ENCODE assay signal across 8 cellular contexts in genomic region chr7:55572378-55573233, GRCh38. TPM values are rescaled to one million over a fixed set of nuclear protein-coding genes. Genes with fewer than 3 reads are reported as not detected.
A peak's percentile ranks its signal among the peaks of the same experiment; 100 is the strongest.
DNase-seq lines count a peak whose midpoint lies in the region; ATAC-seq and TF ChIP-seq lines count a peak whose summit lies in the region.

Gene VOPP1, minus strand, starts transcription at chr7:55572502. Its CDS starts 178 bp downstream, at chr7:55572324.

- peak within 1 kb of the TSS; percentile 75 for H3K4me2 ChIP-seq in DND-41 (ENCODE audit: insufficient read depth, low read length)
- H3K4me2 ChIP-seq in neural progenitor cell: peak within 1 kb of the TSS; percentile 90

- peak; percentile 75 for DNase-seq in DND-41
- peak; percentile 50 for DNase-seq in Jurkat, Clone E6-1 (ENCODE audit: low read depth, low spot score)
- DNase-seq in SHP77 treated with DMSO at 0.1 percent for 48 hours (lab: John Stamatoyannopoulos, UW): peak; percentile 40
- peak; percentile 91 for DNase-seq in neural progenitor cell (ENCODE audit: low spot score)
- peak; percentile 34 to 77 for DNase-seq in tibial artery

- ATAC-seq in DND-41 (ENCODE audit: insufficient read depth, low read depth): peak; percentile 60
- peak; percentile 36 for ATAC-seq in GM21619 (IDR thresholded peaks at IDR 0.05; ENCODE audit: unreplicated experiment)
- ATAC-seq in gastroesophageal sphincter: peak; percentile 94

- no peaks in the 10 kb centered on the region for H3K27me3 Mint-ChIP-seq in activated naive CD4-positive, alpha-beta T cell treated with anti-CD3 and anti-CD28 coated beads, Interleukin-2, amount 50 U/mL, for 24 hours
- peaks cover 11% of the 10 kb centered on the region for H3K27me3 Mint-ChIP-seq in neural progenitor cell (ENCODE audit: insufficient read depth, low read depth)

- H2AFZ ChIP-seq in DND-41 (ENCODE audit: low read depth, low read length) (peak within 1 kb of the TSS; percentile 79), neural progenitor cell (replicated peaks) (peak within 1 kb of the TSS; percentile 100)

- no peaks in the 10 kb centered on the region for H3K9me3 ChIP-seq in DND-41 (ENCODE audit: insufficient read depth, low read length, severe bottlenecking)
- H3K9me3 ChIP-seq in gastroesophageal sphincter: no peaks in the 10 kb centered on the region
- no peaks in the 10 kb centered on the region for H3K9me3 ChIP-seq in neural progenitor cell (ENCODE audit: low read depth)
- H3K9me3 ChIP-seq in tibial artery: no peaks in the 10 kb centered on the region

- peak in 1 of 2 donors; percentile 48 for TF ChIP-seq POLR2A in gastroesophageal sphincter (IDR thresholded peaks at IDR 0.05)

- peaks cover 21% of the 10 kb centered on the region for H3F3A ChIP-seq in neural progenitor cell (ENCODE audit: low read depth)

- no peak for TF ChIP-seq EP300 in gastroesophageal sphincter (IDR thresholded peaks at IDR 0.05)

- H3K4me3 Mint-ChIP-seq in activated naive CD4-positive, alpha-beta T cell treated with anti-CD3 and anti-CD28 coated beads, Interleukin-2, amount 50 U/mL, for 24 hours: peak within 1 kb of the TSS; percentile 97
- H3K4me3 Mint-ChIP-seq in neural progenitor cell: peak within 1 kb of the TSS; percentile 92

- H3K36me3 ChIP-seq in DND-41 (ENCODE audit: insufficient read depth, low read length) (peaks cover 10% of the 10 kb centered on the region; the same call in 1 of the 2 replicates), gastroesophageal sphincter (no peaks in the 10 kb centered on the region), neural progenitor cell (no peaks in the 10 kb centered on the region), tibial artery (no peaks in the 10 kb centered on the region)

- peak within 1 kb of the TSS; percentile 81 for H3K27ac ChIP-seq in DND-41 (ENCODE audit: low read length)
- H3K27ac ChIP-seq in gastroesophageal sphincter: peak within 1 kb of the TSS; percentile 85 to 97 (median 88)
- H3K27ac ChIP-seq in neural progenitor cell: no peak within 1 kb of the TSS
- peak within 1 kb of the TSS; percentile 88 to 90 for H3K27ac ChIP-seq in tibial artery

- no peaks in the 10 kb centered on the region for H3K9me3 Mint-ChIP-seq in activated naive CD4-positive, alpha-beta T cell treated with anti-CD3 and anti-CD28 coated beads, Interleukin-2, amount 50 U/mL, for 24 hours
- no peaks in the 10 kb centered on the region for H3K9me3 Mint-ChIP-seq in neural progenitor cell

- H3K79me2 ChIP-seq in DND-41 (ENCODE audit: insufficient read depth, low read length) (peaks cover 44% of the 10 kb centered on the region), neural progenitor cell (ENCODE audit: low read depth) (peaks cover 43% of the 10 kb centered on the region)

- TF ChIP-seq CTCF in DND-41 (IDR thresholded peaks at IDR 0.05; ENCODE audit: borderline replicate concordance, extremely low read depth, low read length, poor library complexity, severe bottlenecking) (no peak), gastroesophageal sphincter (IDR thresholded peaks at IDR 0.05) (no peak), neural progenitor cell (IDR thresholded peaks at IDR 0.05) (no peak), tibial artery (IDR thresholded peaks at IDR 0.05) (peak in 1 of 2 experiments; percentile 36)

- H4K20me1 ChIP-seq in DND-41 (ENCODE audit: insufficient read depth, low read length) (peaks cover 30% of the 10 kb centered on the region), neural progenitor cell (ENCODE audit: low read depth) (peaks cover 27% of the 10 kb centered on the region)

- H3K27ac Mint-ChIP-seq in activated naive CD4-positive, alpha-beta T cell treated with anti-CD3 and anti-CD28 coated beads, Interleukin-2, amount 50 U/mL, for 24 hours: peak within 1 kb of the TSS; percentile 98
- H3K27ac Mint-ChIP-seq in neural progenitor cell: peak within 1 kb of the TSS; percentile 47

- H3K9ac ChIP-seq in DND-41 (ENCODE audit: low read depth, low read length): peak within 1 kb of the TSS; percentile 85
- peak within 1 kb of the TSS; percentile 51 for H3K9ac ChIP-seq in neural progenitor cell

- intact Hi-C loops in tibial artery (cut with DNase I; ENCODE audit: low total_unique reads): no loop called here

- H3K27me3 ChIP-seq in DND-41 (ENCODE audit: insufficient read depth, low read length, poor library complexity): no peaks in the 10 kb centered on the region
- no peaks in the 10 kb centered on the region for H3K27me3 ChIP-seq in gastroesophageal sphincter
- peaks cover 24% of the 10 kb centered on the region for H3K27me3 ChIP-seq in neural progenitor cell
- no peaks in the 10 kb centered on the region for H3K27me3 ChIP-seq in tibial artery

- H3K4me1 ChIP-seq in DND-41 (ENCODE audit: insufficient read depth, low read length): peaks cover 54% of the 10 kb centered on the region
- H3K4me1 ChIP-seq in gastroesophageal sphincter: peaks cover 0 to 38% (median 22%) of the 10 kb centered on the region in 3 donors
- peaks cover 33% of the 10 kb centered on the region for H3K4me1 ChIP-seq in neural progenitor cell
- peaks cover 5 to 58% (median 24%) of the 10 kb centered on the region in 4 donors for H3K4me1 ChIP-seq in tibial artery

- peaks cover 3% of the 10 kb centered on the region for H3K36me3 Mint-ChIP-seq in activated naive CD4-positive, alpha-beta T cell treated with anti-CD3 and anti-CD28 coated beads, Interleukin-2, amount 50 U/mL, for 24 hours
- H3K36me3 Mint-ChIP-seq in neural progenitor cell: peaks cover 5% of the 10 kb centered on the region

- 0% methylated on average over 8 of the region's 77 CpGs; no CpG with 5 or more reads in 1 of the 2 donors for WGBS in gastroesophageal sphincter (ENCODE audit: low coverage in 1 of 2), 2 donors

- peak within 1 kb of the TSS; percentile 79 to 90 for H3K4me3 ChIP-seq in DND-41 (ENCODE audit: low read depth in 1 of 2, low read length in 2 of 2)
- peak within 1 kb of the TSS; percentile 59 for H3K4me3 ChIP-seq in Jurkat, Clone E6-1 (ENCODE audit: low read length)
- H3K4me3 ChIP-seq in gastroesophageal sphincter: peak within 1 kb of the TSS; percentile 89 to 94
- peak within 1 kb of the TSS; percentile 70 for H3K4me3 ChIP-seq in neural progenitor cell
- peak within 1 kb of the TSS; percentile 75 to 98 for H3K4me3 ChIP-seq in tibial artery

- peaks cover 61% of the 10 kb centered on the region for H3K4me1 Mint-ChIP-seq in activated naive CD4-positive, alpha-beta T cell treated with anti-CD3 and anti-CD28 coated beads, Interleukin-2, amount 50 U/mL, for 24 hours
- H3K4me1 Mint-ChIP-seq in neural progenitor cell: peaks cover 32% of the 10 kb centered on the region

RNA-seq across cellular contexts. Expression of gene VOPP1, which starts in this region (rescaled TPM):
- 44.1 TPM for polyA plus RNA-seq in Jurkat, Clone E6-1 (2012; ENCODE audit: insufficient read depth, insufficient read length)
- 10 to 100 TPM; 20.5 to 51.6 (median 33.4) TPM for total RNA-seq in gastroesophageal sphincter
- total RNA-seq in neural progenitor cell (ENCODE audit: low replicate concordance): 46.6 and 55.9 TPM in 2 replicates

Comparison
In these comparisons a context has a peak if more than half of its experiments do, and no peak if none do; other contexts are left out.
1. ATAC-seq: peak in every context shown above with its lines; median percentile 94 in gastroesophageal sphincter; 60 in DND-41; 36 in GM21619.
2. DNase-seq: peak in every context shown above with its lines; median percentile 91 in neural progenitor cell; 75 in DND-41; 56 in tibial artery; 50 in Jurkat, Clone E6-1; 40 in SHP77 treated with DMSO at 0.1 percent for 48 hours.